15 cellular contexts compared by ENCODE assay signal in the genomic region with DNA sequence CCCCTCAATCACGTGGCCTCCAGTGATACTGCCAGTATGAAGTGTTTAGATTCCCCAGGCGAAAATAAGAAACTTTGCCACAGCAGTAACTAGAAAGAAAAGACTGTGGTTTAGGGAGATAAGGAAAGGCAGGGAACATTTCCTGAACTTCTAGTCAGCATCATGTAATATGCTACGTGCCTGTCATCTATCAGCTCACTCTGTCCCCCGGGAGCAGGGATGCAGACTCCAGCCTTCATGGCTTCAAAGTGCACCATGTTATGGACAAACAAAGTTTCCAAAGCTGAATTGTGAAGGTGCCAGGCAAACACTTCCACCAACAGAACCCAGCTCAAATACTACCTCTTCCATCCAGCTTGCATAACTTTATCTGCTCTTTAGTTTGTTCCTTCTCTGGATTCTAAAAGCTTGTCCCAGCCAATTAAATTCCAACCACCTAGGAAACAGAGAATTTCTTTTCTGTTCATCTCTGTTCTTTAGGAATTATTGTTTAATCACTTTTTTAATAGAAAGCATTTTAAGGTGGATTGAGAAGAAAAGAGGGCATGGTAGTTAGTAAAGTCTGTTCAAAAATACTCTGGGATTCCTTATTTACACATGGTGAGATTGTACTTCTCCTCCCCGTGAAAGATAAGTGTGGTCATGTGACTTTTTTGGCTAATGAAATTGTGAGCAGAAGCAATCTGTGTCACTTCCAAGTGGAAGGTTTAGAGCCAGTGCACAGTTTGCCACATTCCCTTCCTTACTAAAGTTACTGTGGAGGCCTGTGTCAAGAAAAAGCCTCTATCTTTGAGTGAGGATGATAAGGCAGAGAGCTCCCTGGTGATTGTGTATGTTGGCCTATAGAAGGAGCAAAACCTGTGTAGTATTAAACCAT.
DNase-seq lines count a peak whose midpoint lies in the region; ATAC-seq and TF ChIP-seq lines count a peak whose summit lies in the region.
"Had no signal": no experiment of that assay in that cellular context is flagged by ENCODE, and none has a peak within 500 bp of the region (broad histone marks: within the 10 kb centered on the region; RNA-seq: fewer than 3 reads in every experiment).

No MANE protein-coding gene starts in this region.

- no peak for TF ChIP-seq CTCF in BE2C (IDR thresholded peaks at IDR 0.05; ENCODE audit: low read depth, low read length)
- no peak for TF ChIP-seq CTCF in right lobe of liver (IDR thresholded peaks at IDR 0.05)

- intact Hi-C loops in left cardiac atrium (cut with DNase I) (no loop called here), right lobe of liver (cut with DNase I) (no loop called here)

- no peaks in the 10 kb centered on the region for H3K4me1 Mint-ChIP-seq in T-cell

- no peaks in the 10 kb centered on the region for H3K36me3 ChIP-seq in BE2C
- no peaks in the 10 kb centered on the region for H3K36me3 ChIP-seq in right lobe of liver

- no peak for TF ChIP-seq POLR2A in right lobe of liver (IDR thresholded peaks at IDR 0.05)

- H3K27ac Mint-ChIP-seq in T-cell = no peak overlapping the region
- H3K27ac Mint-ChIP-seq: CD4-positive, alpha-beta T cell; H9 had no signal

- H3K27me3 ChIP-seq in BE2C (no peaks in the 10 kb centered on the region), right lobe of liver (no peaks in the 10 kb centered on the region)

- 46% methylated on average over 5 of the region's 5 CpGs for WGBS in right lobe of liver (ENCODE audit: insufficient coverage, low coverage, low lambda C conversion rate, missing lambda C conversion rate)

- no peaks in the 10 kb centered on the region for H3K4me1 ChIP-seq in BE2C
- H3K4me1 ChIP-seq in right lobe of liver = peaks cover 0 to 16% (median 0%) of the 10 kb centered on the region in 4 donors

- no peaks in the 10 kb centered on the region for H3K36me3 Mint-ChIP-seq in T-cell

- CTCF ChIA-PET in T-cell (lab: Charles Lee) = no interaction called here

- no peak overlapping the region for H3K4me3 ChIP-seq in BE2C (ENCODE audit: low read depth, low read length)
- H3K4me3 ChIP-seq in right lobe of liver = no peak overlapping the region

- H3K9me3 ChIP-seq in BE2C (no peaks in the 10 kb centered on the region), right lobe of liver (no peaks in the 10 kb centered on the region)

- POLR2A ChIA-PET in T-cell (lab: Charles Lee) = no interaction called here

- DNase-seq in NCI-H2029 treated with DMSO at 0.1 percent for 48 hours (lab: John Stamatoyannopoulos, UW) = peak; percentile 22
- DNase-seq in NCI-H2029 (lab: John Stamatoyannopoulos, UW) = no peak
- DNase-seq in BE2C = peak; percentile 4
- DNase-seq in left cardiac atrium = no peak
- DNase-seq in right lobe of liver = no peak
- DNase-seq in NOMO-1 treated with dmso at 0.1 percent for 144 hours (lab: John Stamatoyannopoulos, UW; ENCODE audit: unreplicated experiment) = no peak
- no peak for DNase-seq in T-cell
- DNase-seq in AML-193 (lab: John Stamatoyannopoulos, UW) = no peak
- DNase-seq: C1 segment of cervical spinal cord; Calu3; CD4-positive, alpha-beta T cell; DMS 273 treated with DMSO at 0.1 percent for 48 hours; GOT3; H9 had no signal

- ATAC-seq in left cardiac atrium (peak; percentile 30 to 70), right lobe of liver (peak in 3 of 4 donors; percentile 35 to 87 (median 42)), T-cell (replicated peaks in 1 of 4) (no peak)

- H3K27me3 Mint-ChIP-seq in T-cell = peaks cover 0 to 10% of the 10 kb centered on the region in 2 donors
- H3K27me3 Mint-ChIP-seq: CD4-positive, alpha-beta T cell had no signal

- no peaks in the 10 kb centered on the region for H3K9me3 Mint-ChIP-seq in T-cell
- H3K9me3 Mint-ChIP-seq: CD4-positive, alpha-beta T cell; H9 had no signal

- H3K4me3 Mint-ChIP-seq in T-cell = no peak overlapping the region
- H3K4me3 Mint-ChIP-seq: CD4-positive, alpha-beta T cell; H9 had no signal

- peak overlapping the region in 1 of 3 donors; percentile 26 for H3K27ac ChIP-seq in right lobe of liver
- H3K27ac ChIP-seq: 22Rv1 had no signal

Comparison
In these comparisons a context has a peak if more than half of its experiments do, and no peak if none do; other contexts are left out.
1. DNase-seq: peak in NCI-H2029 treated with DMSO at 0.1 percent for 48 hours (single experiment) and BE2C (single experiment); none in NCI-H2029 (single experiment), left cardiac atrium (single experiment), right lobe of liver (0 of 3), NOMO-1 treated with dmso at 0.1 percent for 144 hours (single experiment), T-cell (0 of 34) and AML-193 (0 of 2).
2. ATAC-seq: peak in left cardiac atrium (2 of 2) and right lobe of liver (3 of 4); none in T-cell (0 of 4).